ENCODE assay signal across 8 cellular contexts in genomic region chr2:175187378-175187777, GRCh38. TPM values are rescaled to one million over a fixed set of nuclear protein-coding genes. Genes with fewer than 3 reads are reported as not detected.
DNase-seq lines count a peak whose midpoint lies in the region; ATAC-seq, FAIRE-seq and TF ChIP-seq lines count a peak whose summit lies in the region.

No MANE protein-coding gene starts in this region.

- H3K4me3 ChIP-seq in AG04449 (ENCODE audit: low read depth, low read length) (no peak overlapping the region), heart left ventricle (no peak overlapping the region), Peyer's patch (no peak overlapping the region)

- TF ChIP-seq CTCF in AG04449 (IDR thresholded peaks at IDR 0.05; ENCODE audit: insufficient read depth, low read length, missing control alignments), result peak; percentile 25
- TF ChIP-seq CTCF in heart left ventricle (IDR thresholded peaks at IDR 0.05), result peak in 1 of 12 donors; percentile 12
- TF ChIP-seq CTCF in Peyer's patch (IDR thresholded peaks at IDR 0.05), result peak in 2 of 6 experiments; percentile 14 to 29

- no peaks in the 10 kb centered on the region for H3K36me3 ChIP-seq in heart left ventricle
- H3K36me3 ChIP-seq in Peyer's patch, result no peaks in the 10 kb centered on the region

- ATAC-seq in HG03432 (IDR thresholded peaks at IDR 0.05; ENCODE audit: unreplicated experiment) (peak; percentile 89), GM21381 (IDR thresholded peaks at IDR 0.05; ENCODE audit: unreplicated experiment) (no peak), heart left ventricle (no peak)
- ATAC-seq in activated naive CD4-positive, alpha-beta T cell treated with anti-CD3 and anti-CD28 coated beads, Interleukin-2, amount 50 U/mL, for 72 hours, result peak; percentile 37 to 69
- ATAC-seq in stimulated activated naive CD8-positive, alpha-beta T cell treated with anti-CD3 and anti-CD28 coated beads, Interleukin-15, Interleukin-2, amounts not matched to agents 100 U/mL and 50 U/mL, for 24 hours, result peak; percentile 52

- WGBS in heart left ventricle, 4 donors, result 95 to 100% (median 99%) methylated on average over 1 of the region's 1 CpG

- H3K4me1 ChIP-seq in heart left ventricle (no peaks in the 10 kb centered on the region), Peyer's patch (no peaks in the 10 kb centered on the region)

- CTCF ChIA-PET in AG04449 (lab: Yijun Ruan, JAX), result interaction anchor here (1.4 to 2.0 kb wide), 2 partner anchors 12 to 490 kb away, joined by 5 read pairs; no protein-coding TSS in a partner anchor

- H3K36me3 Mint-ChIP-seq in activated naive CD4-positive, alpha-beta T cell treated with anti-CD3 and anti-CD28 coated beads, Interleukin-2, amount 50 U/mL, for 72 hours, result peaks cover 11 to 15% of the 10 kb centered on the region in 2 donors

- DNase-seq in AG04449 (ENCODE audit: low read depth, low spot score), result no peak
- no peak for DNase-seq in GM18507 (ENCODE audit: extremely low spot score, insufficient read length, low read depth)
- DNase-seq in activated naive CD4-positive, alpha-beta T cell treated with anti-CD3 and anti-CD28 coated beads, Interleukin-2, amount 50 U/mL, for 72 hours (ENCODE audit: low spot score in 2 of 2), result peak in 1 of 2 donors; percentile 9
- DNase-seq in stimulated activated naive CD8-positive, alpha-beta T cell treated with anti-CD3 and anti-CD28 coated beads, Interleukin-15, Interleukin-2, amounts not matched to agents 100 U/mL and 50 U/mL, for 24 hours, result no peak
- DNase-seq in heart left ventricle, result no peak
- DNase-seq in Peyer's patch, result no peak

- H3K9me3 ChIP-seq in heart left ventricle, result peaks cover 0 to 7% (median 0%) of the 10 kb centered on the region in 12 donors
- no peaks in the 10 kb centered on the region for H3K9me3 ChIP-seq in Peyer's patch

- peak; percentile 18 for FAIRE-seq in GM18507 (lab: Jason Lieb, UNC)

- peaks cover 0 to 5% of the 10 kb centered on the region in 2 donors for H3K9me3 Mint-ChIP-seq in activated naive CD4-positive, alpha-beta T cell treated with anti-CD3 and anti-CD28 coated beads, Interleukin-2, amount 50 U/mL, for 72 hours

- POLR2A ChIA-PET in AG04449 (lab: Yijun Ruan, JAX), result no interaction called here

- no peak overlapping the region for H3K27ac Mint-ChIP-seq in activated naive CD4-positive, alpha-beta T cell treated with anti-CD3 and anti-CD28 coated beads, Interleukin-2, amount 50 U/mL, for 72 hours

- intact Hi-C loops in heart left ventricle (cut with DNase I), result loop anchor here in 2 of 10 donors (10.0 kb wide), 1 partner anchor 73 kb away; no protein-coding TSS in a partner anchor

- H3K27ac ChIP-seq in heart left ventricle (no peak overlapping the region), Peyer's patch (no peak overlapping the region)

- no peaks in the 10 kb centered on the region for H3K27me3 ChIP-seq in heart left ventricle
- H3K27me3 ChIP-seq in Peyer's patch, result no peaks in the 10 kb centered on the region

- TF ChIP-seq POLR2A in heart left ventricle (IDR thresholded peaks at IDR 0.05) (no peak), Peyer's patch (IDR thresholded peaks at IDR 0.05) (no peak)

RNA-seq across cellular contexts. Expression of gene ATP5MC3, which starts 5.9 kb away (rescaled TPM):
- 100 to 1,000 TPM; 317 to 414 TPM for total RNA-seq in activated naive CD4-positive, alpha-beta T cell treated with anti-CD3 and anti-CD28 coated beads, Interleukin-2, amount 50 U/mL, for 72 hours
- total RNA-seq in heart left ventricle, result 1,000 to 10,000 TPM in 4 of 9 donors, 100 to 1,000 TPM in 5; 474 to 1,123 (median 986) TPM
- 1,000 to 10,000 TPM; 1,066 to 1,093 TPM for polyA plus RNA-seq in heart left ventricle
- 100 to 1,000 TPM; 117 to 350 (median 187) TPM for total RNA-seq in Peyer's patch

RNA-seq across cellular contexts. Expression of gene ATF2, which starts 19.4 kb away (rescaled TPM):
- total RNA-seq in activated naive CD4-positive, alpha-beta T cell treated with anti-CD3 and anti-CD28 coated beads, Interleukin-2, amount 50 U/mL, for 72 hours, result 10 to 100 TPM; 61.3 to 77.3 TPM
- 10 to 100 TPM; 17.1 to 41.5 (median 28.5) TPM for total RNA-seq in heart left ventricle
- polyA plus RNA-seq in heart left ventricle, result 10 to 100 TPM; 11.2 to 14.4 TPM
- 10 to 100 TPM; 46.8 to 54.5 (median 51.0) TPM for total RNA-seq in Peyer's patch

Comparison
In these comparisons a context has a peak if more than half of its experiments do, and no peak if none do; other contexts are left out.
1. ATAC-seq: peak in HG03432 (single experiment), activated naive CD4-positive, alpha-beta T cell treated with anti-CD3 and anti-CD28 coated beads, Interleukin-2, amount 50 U/mL, for 72 hours (2 of 2) and stimulated activated naive CD8-positive, alpha-beta T cell treated with anti-CD3 and anti-CD28 coated beads, Interleukin-15, Interleukin-2, amounts not matched to agents 100 U/mL and 50 U/mL, for 24 hours (single experiment); none in GM21381 (single experiment) and heart left ventricle (0 of 4).